In the genomic region with DNA sequence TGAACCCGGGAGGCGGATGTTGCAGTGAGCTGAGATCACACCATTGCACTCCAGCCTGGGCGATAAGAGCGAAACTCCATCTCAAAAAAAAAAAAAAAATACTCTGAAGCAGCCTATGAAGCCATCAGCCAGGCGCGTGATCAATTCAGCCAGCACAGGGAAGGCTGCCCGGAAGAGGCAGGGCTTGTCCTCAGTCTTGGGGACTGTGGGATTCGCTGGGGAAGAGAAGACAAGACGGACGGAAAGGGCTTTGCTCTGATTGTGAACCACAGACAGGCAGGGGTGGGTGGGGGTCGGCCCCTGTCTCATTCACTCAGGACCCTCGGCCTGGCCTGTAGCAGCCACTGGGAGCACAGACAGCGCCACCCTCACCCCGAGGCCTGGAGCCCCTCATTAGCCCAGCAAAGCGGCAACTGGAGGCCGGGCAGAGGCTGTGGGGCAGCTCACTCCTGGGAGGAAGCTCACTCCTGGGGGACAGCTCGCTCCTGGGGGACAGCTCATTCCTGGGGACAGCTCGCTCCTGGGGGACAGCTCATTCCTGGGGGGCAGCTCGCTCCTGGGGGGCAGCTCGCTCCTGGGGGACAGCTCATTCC, we compare ENCODE assay signal across 1 cellular context.
A peak's percentile ranks its signal among the peaks of the same experiment; 100 is the strongest.
TF ChIP-seq lines count a peak whose summit lies in the region.

No MANE protein-coding gene starts in this region.

TF ChIP-seq in HepG2, 621 proteins besides CTCF, POLR2A, EP300 and RAD21 (continues in another document):
- TF ChIP-seq ZBTB8A (CRISPR knock-in tag; IDR thresholded peaks at IDR 0.05; ENCODE audit: borderline replicate concordance, low read depth) (no peak), MYC (CRISPR knock-in tag; IDR thresholded peaks at IDR 0.05; ENCODE audit: borderline replicate concordance) (no peak), ZNF737 (CRISPR knock-in tag; IDR thresholded peaks at IDR 0.05; ENCODE audit: borderline replicate concordance) (no peak), MAFF (IDR thresholded peaks at IDR 0.05; ENCODE audit: low read depth, low read length) (no peak), ZNF484 (CRISPR knock-in tag; IDR thresholded peaks at IDR 0.05; ENCODE audit: borderline replicate concordance, low read depth) (no peak), SALL1 (CRISPR knock-in tag; IDR thresholded peaks at IDR 0.05) (peak; percentile 23; the same call in 1 of the 2 replicates), ZKSCAN5 (CRISPR knock-in tag; IDR thresholded peaks at IDR 0.05) (no peak), ZBTB42 (CRISPR knock-in tag; IDR thresholded peaks at IDR 0.05) (no peak), REPIN1 (CRISPR knock-in tag; IDR thresholded peaks at IDR 0.05; ENCODE audit: borderline replicate concordance, low read depth) (no peak), SP2 (CRISPR knock-in tag; IDR thresholded peaks at IDR 0.05) (no peak), MZF1 (CRISPR knock-in tag; IDR thresholded peaks at IDR 0.05; ENCODE audit: borderline replicate concordance) (no peak), ZFX (CRISPR knock-in tag; IDR thresholded peaks at IDR 0.05; ENCODE audit: low read depth) (peak; percentile 27; the same call in 1 of the 2 replicates), MTF2 (CRISPR knock-in tag; IDR thresholded peaks at IDR 0.05; ENCODE audit: borderline replicate concordance) (no peak), SYNCRIP (IDR thresholded peaks at IDR 0.05; ENCODE audit: insufficient read depth, low read depth, low read length) (no peak), GABPB1 (CRISPR knock-in tag; IDR thresholded peaks at IDR 0.05) (peak; percentile 51), ZNF329 (CRISPR knock-in tag; IDR thresholded peaks at IDR 0.05; ENCODE audit: low read depth) (no peak), THAP11 (CRISPR knock-in tag; IDR thresholded peaks at IDR 0.05) (0 out of 2 replicates have a peak, but pooled peaks have one; percentile 18), ZNF775 (CRISPR knock-in tag; IDR thresholded peaks at IDR 0.05; ENCODE audit: borderline replicate concordance) (no peak), SMC3 (IDR thresholded peaks at IDR 0.05; ENCODE audit: low read length) (no peak), KDM5A (IDR thresholded peaks at IDR 0.05; ENCODE audit: borderline replicate concordance, low read length) (no peak), ZNF205 (CRISPR knock-in tag; IDR thresholded peaks at IDR 0.05) (no peak), SAP130 (CRISPR knock-in tag; IDR thresholded peaks at IDR 0.05; ENCODE audit: low read depth) (0 out of 2 replicates have a peak, but pooled peaks have one; percentile 22), TBP (CRISPR knock-in tag; IDR thresholded peaks at IDR 0.05) (no peak), NCOR1 (IDR thresholded peaks at IDR 0.05; ENCODE audit: borderline replicate concordance, low read length) (no peak), ZNF562 (CRISPR knock-in tag; IDR thresholded peaks at IDR 0.05; ENCODE audit: borderline replicate concordance) (no peak), ZNF816 (CRISPR knock-in tag; IDR thresholded peaks at IDR 0.05; ENCODE audit: borderline replicate concordance) (no peak), ZMYM2 (CRISPR knock-in tag; IDR thresholded peaks at IDR 0.05) (no peak), ZNF747 (CRISPR knock-in tag; IDR thresholded peaks at IDR 0.05; ENCODE audit: borderline replicate concordance) (no peak), ZNF33A (CRISPR knock-in tag; IDR thresholded peaks at IDR 0.05; ENCODE audit: borderline replicate concordance) (no peak)
- TF ChIP-seq, protein P1, sequence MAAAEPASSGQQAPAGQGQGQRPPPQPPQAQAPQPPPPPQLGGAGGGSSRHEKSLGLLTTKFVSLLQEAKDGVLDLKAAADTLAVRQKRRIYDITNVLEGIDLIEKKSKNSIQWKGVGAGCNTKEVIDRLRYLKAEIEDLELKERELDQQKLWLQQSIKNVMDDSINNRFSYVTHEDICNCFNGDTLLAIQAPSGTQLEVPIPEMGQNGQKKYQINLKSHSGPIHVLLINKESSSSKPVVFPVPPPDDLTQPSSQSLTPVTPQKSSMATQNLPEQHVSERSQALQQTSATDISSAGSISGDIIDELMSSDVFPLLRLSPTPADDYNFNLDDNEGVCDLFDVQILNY (CRISPR knock-in tag; conservative IDR thresholded peaks at IDR 0.05): no peak
- TF ChIP-seq, protein P2, sequence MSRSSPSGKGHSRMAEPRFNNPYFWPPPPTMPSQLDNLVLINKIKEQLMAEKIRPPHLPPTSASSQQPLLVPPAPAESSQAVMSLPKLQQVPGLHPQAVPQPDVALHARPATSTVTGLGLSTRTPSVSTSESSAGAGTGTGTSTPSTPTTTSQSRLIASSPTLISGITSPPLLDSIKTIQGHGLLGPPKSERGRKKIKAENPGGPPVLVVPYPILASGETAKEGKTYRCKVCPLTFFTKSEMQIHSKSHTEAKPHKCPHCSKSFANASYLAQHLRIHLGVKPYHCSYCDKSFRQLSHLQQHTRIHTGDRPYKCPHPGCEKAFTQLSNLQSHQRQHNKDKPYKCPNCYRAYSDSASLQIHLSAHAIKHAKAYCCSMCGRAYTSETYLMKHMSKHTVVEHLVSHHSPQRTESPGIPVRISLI (CRISPR knock-in tag; IDR thresholded peaks at IDR 0.05; ENCODE audit: borderline replicate concordance): peak; percentile 64; the same call in 1 of the 2 replicates
- TF ChIP-seq, protein P3, sequence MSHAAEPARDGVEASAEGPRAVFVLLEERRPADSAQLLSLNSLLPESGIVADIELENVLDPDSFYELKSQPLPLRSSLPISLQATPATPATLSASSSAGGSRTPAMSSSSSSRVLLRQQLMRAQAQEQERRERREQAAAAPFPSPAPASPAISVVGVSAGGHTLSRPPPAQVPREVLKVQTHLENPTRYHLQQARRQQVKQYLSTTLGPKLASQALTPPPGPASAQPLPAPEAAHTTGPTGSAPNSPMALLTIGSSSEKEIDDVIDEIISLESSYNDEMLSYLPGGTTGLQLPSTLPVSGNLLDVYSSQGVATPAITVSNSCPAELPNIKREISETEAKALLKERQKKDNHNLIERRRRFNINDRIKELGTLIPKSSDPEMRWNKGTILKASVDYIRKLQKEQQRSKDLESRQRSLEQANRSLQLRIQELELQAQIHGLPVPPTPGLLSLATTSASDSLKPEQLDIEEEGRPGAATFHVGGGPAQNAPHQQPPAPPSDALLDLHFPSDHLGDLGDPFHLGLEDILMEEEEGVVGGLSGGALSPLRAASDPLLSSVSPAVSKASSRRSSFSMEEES (CRISPR knock-in tag; IDR thresholded peaks at IDR 0.05): peak; percentile 60; the same call in 1 of the 2 replicates
- TF ChIP-seq, protein P4, sequence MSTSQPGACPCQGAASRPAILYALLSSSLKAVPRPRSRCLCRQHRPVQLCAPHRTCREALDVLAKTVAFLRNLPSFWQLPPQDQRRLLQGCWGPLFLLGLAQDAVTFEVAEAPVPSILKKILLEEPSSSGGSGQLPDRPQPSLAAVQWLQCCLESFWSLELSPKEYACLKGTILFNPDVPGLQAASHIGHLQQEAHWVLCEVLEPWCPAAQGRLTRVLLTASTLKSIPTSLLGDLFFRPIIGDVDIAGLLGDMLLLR (CRISPR knock-in tag; IDR thresholded peaks at IDR 0.05): no peak
- TF ChIP-seq, protein P5, sequence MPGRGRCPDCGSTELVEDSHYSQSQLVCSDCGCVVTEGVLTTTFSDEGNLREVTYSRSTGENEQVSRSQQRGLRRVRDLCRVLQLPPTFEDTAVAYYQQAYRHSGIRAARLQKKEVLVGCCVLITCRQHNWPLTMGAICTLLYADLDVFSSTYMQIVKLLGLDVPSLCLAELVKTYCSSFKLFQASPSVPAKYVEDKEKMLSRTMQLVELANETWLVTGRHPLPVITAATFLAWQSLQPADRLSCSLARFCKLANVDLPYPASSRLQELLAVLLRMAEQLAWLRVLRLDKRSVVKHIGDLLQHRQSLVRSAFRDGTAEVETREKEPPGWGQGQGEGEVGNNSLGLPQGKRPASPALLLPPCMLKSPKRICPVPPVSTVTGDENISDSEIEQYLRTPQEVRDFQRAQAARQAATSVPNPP (CRISPR knock-in tag; IDR thresholded peaks at IDR 0.05): no peak
- TF ChIP-seq, protein P6, sequence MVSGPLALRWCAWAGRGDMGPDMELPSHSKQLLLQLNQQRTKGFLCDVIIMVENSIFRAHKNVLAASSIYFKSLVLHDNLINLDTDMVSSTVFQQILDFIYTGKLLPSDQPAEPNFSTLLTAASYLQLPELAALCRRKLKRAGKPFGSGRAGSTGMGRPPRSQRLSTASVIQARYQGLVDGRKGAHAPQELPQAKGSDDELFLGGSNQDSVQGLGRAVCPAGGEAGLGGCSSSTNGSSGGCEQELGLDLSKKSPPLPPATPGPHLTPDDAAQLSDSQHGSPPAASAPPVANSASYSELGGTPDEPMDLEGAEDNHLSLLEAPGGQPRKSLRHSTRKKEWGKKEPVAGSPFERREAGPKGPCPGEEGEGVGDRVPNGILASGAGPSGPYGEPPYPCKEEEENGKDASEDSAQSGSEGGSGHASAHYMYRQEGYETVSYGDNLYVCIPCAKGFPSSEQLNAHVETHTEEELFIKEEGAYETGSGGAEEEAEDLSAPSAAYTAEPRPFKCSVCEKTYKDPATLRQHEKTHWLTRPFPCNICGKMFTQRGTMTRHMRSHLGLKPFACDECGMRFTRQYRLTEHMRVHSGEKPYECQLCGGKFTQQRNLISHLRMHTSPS (CRISPR knock-in tag; IDR thresholded peaks at IDR 0.05; ENCODE audit: low read depth): no peak
- TF ChIP-seq, protein P7, sequence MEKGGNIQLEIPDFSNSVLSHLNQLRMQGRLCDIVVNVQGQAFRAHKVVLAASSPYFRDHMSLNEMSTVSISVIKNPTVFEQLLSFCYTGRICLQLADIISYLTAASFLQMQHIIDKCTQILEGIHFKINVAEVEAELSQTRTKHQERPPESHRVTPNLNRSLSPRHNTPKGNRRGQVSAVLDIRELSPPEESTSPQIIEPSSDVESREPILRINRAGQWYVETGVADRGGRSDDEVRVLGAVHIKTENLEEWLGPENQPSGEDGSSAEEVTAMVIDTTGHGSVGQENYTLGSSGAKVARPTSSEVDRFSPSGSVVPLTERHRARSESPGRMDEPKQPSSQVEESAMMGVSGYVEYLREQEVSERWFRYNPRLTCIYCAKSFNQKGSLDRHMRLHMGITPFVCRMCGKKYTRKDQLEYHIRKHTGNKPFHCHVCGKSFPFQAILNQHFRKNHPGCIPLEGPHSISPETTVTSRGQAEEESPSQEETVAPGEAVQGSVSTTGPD (CRISPR knock-in tag; IDR thresholded peaks at IDR 0.05): no peak
- TF ChIP-seq, protein P8, sequence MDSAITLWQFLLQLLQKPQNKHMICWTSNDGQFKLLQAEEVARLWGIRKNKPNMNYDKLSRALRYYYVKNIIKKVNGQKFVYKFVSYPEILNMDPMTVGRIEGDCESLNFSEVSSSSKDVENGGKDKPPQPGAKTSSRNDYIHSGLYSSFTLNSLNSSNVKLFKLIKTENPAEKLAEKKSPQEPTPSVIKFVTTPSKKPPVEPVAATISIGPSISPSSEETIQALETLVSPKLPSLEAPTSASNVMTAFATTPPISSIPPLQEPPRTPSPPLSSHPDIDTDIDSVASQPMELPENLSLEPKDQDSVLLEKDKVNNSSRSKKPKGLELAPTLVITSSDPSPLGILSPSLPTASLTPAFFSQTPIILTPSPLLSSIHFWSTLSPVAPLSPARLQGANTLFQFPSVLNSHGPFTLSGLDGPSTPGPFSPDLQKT (CRISPR knock-in tag; IDR thresholded peaks at IDR 0.05; ENCODE audit: borderline replicate concordance): no peak
- TF ChIP-seq, protein P9, sequence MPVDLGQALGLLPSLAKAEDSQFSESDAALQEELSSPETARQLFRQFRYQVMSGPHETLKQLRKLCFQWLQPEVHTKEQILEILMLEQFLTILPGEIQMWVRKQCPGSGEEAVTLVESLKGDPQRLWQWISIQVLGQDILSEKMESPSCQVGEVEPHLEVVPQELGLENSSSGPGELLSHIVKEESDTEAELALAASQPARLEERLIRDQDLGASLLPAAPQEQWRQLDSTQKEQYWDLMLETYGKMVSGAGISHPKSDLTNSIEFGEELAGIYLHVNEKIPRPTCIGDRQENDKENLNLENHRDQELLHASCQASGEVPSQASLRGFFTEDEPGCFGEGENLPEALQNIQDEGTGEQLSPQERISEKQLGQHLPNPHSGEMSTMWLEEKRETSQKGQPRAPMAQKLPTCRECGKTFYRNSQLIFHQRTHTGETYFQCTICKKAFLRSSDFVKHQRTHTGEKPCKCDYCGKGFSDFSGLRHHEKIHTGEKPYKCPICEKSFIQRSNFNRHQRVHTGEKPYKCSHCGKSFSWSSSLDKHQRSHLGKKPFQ (CRISPR knock-in tag; IDR thresholded peaks at IDR 0.05; ENCODE audit: insufficient replicate concordance): no peak
- TF ChIP-seq, protein P10, sequence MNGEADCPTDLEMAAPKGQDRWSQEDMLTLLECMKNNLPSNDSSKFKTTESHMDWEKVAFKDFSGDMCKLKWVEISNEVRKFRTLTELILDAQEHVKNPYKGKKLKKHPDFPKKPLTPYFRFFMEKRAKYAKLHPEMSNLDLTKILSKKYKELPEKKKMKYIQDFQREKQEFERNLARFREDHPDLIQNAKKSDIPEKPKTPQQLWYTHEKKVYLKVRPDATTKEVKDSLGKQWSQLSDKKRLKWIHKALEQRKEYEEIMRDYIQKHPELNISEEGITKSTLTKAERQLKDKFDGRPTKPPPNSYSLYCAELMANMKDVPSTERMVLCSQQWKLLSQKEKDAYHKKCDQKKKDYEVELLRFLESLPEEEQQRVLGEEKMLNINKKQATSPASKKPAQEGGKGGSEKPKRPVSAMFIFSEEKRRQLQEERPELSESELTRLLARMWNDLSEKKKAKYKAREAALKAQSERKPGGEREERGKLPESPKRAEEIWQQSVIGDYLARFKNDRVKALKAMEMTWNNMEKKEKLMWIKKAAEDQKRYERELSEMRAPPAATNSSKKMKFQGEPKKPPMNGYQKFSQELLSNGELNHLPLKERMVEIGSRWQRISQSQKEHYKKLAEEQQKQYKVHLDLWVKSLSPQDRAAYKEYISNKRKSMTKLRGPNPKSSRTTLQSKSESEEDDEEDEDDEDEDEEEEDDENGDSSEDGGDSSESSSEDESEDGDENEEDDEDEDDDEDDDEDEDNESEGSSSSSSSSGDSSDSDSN (CRISPR knock-in tag; IDR thresholded peaks at IDR 0.05): no peak
- TF ChIP-seq, protein P11, sequence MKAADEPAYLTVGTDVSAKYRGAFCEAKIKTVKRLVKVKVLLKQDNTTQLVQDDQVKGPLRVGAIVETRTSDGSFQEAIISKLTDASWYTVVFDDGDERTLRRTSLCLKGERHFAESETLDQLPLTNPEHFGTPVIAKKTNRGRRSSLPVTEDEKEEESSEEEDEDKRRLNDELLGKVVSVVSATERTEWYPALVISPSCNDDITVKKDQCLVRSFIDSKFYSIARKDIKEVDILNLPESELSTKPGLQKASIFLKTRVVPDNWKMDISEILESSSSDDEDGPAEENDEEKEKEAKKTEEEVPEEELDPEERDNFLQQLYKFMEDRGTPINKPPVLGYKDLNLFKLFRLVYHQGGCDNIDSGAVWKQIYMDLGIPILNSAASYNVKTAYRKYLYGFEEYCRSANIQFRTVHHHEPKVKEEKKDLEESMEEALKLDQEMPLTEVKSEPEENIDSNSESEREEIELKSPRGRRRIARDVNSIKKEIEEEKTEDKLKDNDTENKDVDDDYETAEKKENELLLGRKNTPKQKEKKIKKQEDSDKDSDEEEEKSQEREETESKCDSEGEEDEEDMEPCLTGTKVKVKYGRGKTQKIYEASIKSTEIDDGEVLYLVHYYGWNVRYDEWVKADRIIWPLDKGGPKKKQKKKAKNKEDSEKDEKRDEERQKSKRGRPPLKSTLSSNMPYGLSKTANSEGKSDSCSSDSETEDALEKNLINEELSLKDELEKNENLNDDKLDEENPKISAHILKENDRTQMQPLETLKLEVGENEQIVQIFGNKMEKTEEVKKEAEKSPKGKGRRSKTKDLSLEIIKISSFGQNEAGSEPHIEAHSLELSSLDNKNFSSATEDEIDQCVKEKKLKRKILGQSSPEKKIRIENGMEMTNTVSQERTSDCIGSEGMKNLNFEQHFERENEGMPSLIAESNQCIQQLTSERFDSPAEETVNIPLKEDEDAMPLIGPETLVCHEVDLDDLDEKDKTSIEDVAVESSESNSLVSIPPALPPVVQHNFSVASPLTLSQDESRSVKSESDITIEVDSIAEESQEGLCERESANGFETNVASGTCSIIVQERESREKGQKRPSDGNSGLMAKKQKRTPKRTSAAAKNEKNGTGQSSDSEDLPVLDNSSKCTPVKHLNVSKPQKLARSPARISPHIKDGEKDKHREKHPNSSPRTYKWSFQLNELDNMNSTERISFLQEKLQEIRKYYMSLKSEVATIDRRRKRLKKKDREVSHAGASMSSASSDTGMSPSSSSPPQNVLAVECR (CRISPR knock-in tag; IDR thresholded peaks at IDR 0.05; ENCODE audit: borderline replicate concordance): no peak
